In the genomic region with DNA sequence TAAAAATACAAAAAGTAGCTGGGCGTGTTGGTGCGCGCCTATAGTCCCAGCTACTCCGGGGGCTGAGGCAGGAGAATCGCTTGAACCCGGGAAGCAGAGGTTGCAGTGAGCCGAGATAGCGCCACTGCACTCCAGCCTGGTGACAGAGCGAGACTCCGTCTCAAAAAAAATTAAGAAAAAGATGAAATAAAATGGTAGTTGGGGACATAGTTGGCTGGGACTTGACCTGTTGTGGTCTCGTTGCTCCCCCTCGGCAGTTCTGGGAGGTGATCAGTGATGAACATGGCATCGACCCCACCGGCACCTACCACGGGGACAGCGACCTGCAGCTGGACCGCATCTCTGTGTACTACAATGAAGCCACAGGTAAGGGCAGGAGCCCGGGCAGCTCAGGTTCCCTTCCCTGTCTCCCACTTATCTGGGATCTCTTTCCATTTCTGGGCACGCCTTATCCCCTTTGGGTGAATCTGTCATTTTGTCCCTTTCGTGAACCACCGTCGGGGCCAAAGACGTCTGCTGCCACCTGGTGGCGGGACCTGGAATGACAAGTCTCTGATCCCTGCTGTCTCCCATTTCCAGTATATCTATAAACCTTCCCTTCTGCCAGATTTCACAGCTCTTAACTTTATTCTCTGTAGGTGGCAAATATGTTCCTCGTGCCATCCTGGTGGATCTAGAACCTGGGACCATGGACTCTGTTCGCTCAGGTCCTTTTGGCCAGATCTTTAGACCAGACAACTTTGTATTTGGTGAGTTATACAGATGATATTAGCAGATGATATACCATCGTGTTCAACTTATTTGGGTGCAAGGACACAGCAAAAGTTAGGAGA, we compare ENCODE assay signal across 1 cellular context.
TF ChIP-seq lines count a peak whose summit lies in the region.

No MANE protein-coding gene starts in this region.

TF ChIP-seq in HepG2, 621 proteins besides CTCF, POLR2A, EP300 and RAD21 (continued from another document and continues in another):
- TF ChIP-seq KDM3A (CRISPR knock-in tag; IDR thresholded peaks at IDR 0.05; ENCODE audit: low read depth), result peak; percentile 87; the same call in 1 of the 2 replicates
- TF ChIP-seq PITX1 (CRISPR knock-in tag; IDR thresholded peaks at IDR 0.05), result no peak
- TF ChIP-seq, protein P1, sequence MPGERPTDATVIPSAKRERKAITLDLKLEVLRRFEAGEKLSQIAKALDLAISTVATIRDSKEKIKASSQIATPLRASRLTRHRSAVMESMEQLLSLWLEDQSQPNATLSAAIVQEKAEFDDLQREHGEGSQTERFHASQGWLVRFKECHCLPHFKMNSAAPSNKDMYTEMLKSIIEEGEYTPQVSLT (CRISPR knock-in tag; IDR thresholded peaks at IDR 0.05; ENCODE audit: borderline replicate concordance, low read depth), result no peak
- no peak for TF ChIP-seq ZNF703 (CRISPR knock-in tag; IDR thresholded peaks at IDR 0.05; ENCODE audit: borderline replicate concordance)
- peak; percentile 45; the same call in 1 of the 2 replicates for TF ChIP-seq YEATS2 (CRISPR knock-in tag; IDR thresholded peaks at IDR 0.05; ENCODE audit: borderline replicate concordance)
- TF ChIP-seq MXD4 (CRISPR knock-in tag; IDR thresholded peaks at IDR 0.05), result no peak; the same call in 1 of the 2 replicates
- TF ChIP-seq, protein P2, sequence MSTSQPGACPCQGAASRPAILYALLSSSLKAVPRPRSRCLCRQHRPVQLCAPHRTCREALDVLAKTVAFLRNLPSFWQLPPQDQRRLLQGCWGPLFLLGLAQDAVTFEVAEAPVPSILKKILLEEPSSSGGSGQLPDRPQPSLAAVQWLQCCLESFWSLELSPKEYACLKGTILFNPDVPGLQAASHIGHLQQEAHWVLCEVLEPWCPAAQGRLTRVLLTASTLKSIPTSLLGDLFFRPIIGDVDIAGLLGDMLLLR (CRISPR knock-in tag; IDR thresholded peaks at IDR 0.05), result no peak
- TF ChIP-seq, protein P3, sequence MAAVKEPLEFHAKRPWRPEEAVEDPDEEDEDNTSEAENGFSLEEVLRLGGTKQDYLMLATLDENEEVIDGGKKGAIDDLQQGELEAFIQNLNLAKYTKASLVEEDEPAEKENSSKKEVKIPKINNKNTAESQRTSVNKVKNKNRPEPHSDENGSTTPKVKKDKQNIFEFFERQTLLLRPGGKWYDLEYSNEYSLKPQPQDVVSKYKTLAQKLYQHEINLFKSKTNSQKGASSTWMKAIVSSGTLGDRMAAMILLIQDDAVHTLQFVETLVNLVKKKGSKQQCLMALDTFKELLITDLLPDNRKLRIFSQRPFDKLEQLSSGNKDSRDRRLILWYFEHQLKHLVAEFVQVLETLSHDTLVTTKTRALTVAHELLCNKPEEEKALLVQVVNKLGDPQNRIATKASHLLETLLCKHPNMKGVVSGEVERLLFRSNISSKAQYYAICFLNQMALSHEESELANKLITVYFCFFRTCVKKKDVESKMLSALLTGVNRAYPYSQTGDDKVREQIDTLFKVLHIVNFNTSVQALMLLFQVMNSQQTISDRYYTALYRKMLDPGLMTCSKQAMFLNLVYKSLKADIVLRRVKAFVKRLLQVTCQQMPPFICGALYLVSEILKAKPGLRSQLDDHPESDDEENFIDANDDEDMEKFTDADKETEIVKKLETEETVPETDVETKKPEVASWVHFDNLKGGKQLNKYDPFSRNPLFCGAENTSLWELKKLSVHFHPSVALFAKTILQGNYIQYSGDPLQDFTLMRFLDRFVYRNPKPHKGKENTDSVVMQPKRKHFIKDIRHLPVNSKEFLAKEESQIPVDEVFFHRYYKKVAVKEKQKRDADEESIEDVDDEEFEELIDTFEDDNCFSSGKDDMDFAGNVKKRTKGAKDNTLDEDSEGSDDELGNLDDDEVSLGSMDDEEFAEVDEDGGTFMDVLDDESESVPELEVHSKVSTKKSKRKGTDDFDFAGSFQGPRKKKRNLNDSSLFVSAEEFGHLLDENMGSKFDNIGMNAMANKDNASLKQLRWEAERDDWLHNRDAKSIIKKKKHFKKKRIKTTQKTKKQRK (IDR thresholded peaks at IDR 0.05; ENCODE audit: low read length), result no peak
- TF ChIP-seq ZBTB8A (CRISPR knock-in tag; IDR thresholded peaks at IDR 0.05; ENCODE audit: borderline replicate concordance, low read depth), result no peak
- no peak for TF ChIP-seq ZNF431 (CRISPR knock-in tag; IDR thresholded peaks at IDR 0.05; ENCODE audit: borderline replicate concordance, low read depth)
- no peak for TF ChIP-seq ZNF670 (CRISPR knock-in tag; IDR thresholded peaks at IDR 0.05; ENCODE audit: borderline replicate concordance)
- no peak for TF ChIP-seq GABPA (IDR thresholded peaks at IDR 0.05; ENCODE audit: low read depth, low read length)
- TF ChIP-seq GABPA (CRISPR knock-in tag; IDR thresholded peaks at IDR 0.05; ENCODE audit: low read depth), result peak; percentile 28; the same call in 1 of the 2 replicates
- peak in 1 of 2 experiments; percentile 60; a peak in 1 of 4 replicates for TF ChIP-seq KLF16 (CRISPR knock-in tag; IDR thresholded peaks at IDR 0.05)
- no peak for TF ChIP-seq NONO (IDR thresholded peaks at IDR 0.05)
- TF ChIP-seq NONO (CRISPR knock-in tag; conservative IDR thresholded peaks at IDR 0.05), result peak; percentile 74
- TF ChIP-seq RBM22 (optimal IDR thresholded peaks at IDR 0.05; ENCODE audit: low read length), result peak; percentile 40
- TF ChIP-seq ZNF883 (CRISPR knock-in tag; IDR thresholded peaks at IDR 0.05; ENCODE audit: not compliant biosample characterization), result no peak
- no peak; the same call in 1 of the 2 replicates for TF ChIP-seq MIXL1 (CRISPR knock-in tag; IDR thresholded peaks at IDR 0.05)
- no peak for TF ChIP-seq KLF6 (CRISPR knock-in tag; IDR thresholded peaks at IDR 0.05)
- TF ChIP-seq HOXA9 (CRISPR knock-in tag; IDR thresholded peaks at IDR 0.05; ENCODE audit: borderline replicate concordance), result no peak
- TF ChIP-seq, protein P4, sequence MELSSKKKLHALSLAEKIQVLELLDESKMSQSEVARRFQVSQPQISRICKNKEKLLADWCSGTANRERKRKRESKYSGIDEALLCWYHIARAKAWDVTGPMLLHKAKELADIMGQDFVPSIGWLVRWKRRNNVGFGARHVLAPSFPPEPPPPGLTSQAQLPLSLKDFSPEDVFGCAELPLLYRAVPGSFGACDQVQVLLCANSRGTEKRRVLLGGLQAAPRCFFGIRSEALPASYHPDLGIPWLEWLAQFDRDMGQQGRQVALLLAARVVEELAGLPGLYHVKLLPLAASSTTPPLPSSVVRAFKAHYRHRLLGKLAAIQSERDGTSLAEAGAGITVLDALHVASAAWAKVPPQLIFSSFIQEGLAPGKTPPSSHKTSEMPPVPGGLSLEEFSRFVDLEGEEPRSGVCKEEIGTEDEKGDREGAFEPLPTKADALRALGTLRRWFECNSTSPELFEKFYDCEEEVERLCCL (CRISPR knock-in tag; IDR thresholded peaks at IDR 0.05; ENCODE audit: borderline replicate concordance), result no peak; the same call in 1 of the 2 replicates
- no peak for TF ChIP-seq ZNF205 (CRISPR knock-in tag; IDR thresholded peaks at IDR 0.05)
- TF ChIP-seq, protein P5, sequence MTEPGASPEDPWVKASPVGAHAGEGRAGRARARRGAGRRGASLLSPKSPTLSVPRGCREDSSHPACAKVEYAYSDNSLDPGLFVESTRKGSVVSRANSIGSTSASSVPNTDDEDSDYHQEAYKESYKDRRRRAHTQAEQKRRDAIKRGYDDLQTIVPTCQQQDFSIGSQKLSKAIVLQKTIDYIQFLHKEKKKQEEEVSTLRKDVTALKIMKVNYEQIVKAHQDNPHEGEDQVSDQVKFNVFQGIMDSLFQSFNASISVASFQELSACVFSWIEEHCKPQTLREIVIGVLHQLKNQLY (CRISPR knock-in tag; IDR thresholded peaks at IDR 0.05), result no peak
- TF ChIP-seq SATB2 (CRISPR knock-in tag; IDR thresholded peaks at IDR 0.05), result no peak
- TF ChIP-seq, protein P6, sequence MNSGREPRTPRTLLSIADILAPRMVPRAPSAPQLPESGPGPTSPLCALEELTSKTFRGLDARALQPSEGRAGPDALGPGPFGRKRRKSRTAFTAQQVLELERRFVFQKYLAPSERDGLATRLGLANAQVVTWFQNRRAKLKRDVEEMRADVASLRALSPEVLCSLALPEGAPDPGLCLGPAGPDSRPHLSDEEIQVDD (CRISPR knock-in tag; IDR thresholded peaks at IDR 0.05; ENCODE audit: borderline replicate concordance), result no peak
- TF ChIP-seq ATF7 (IDR thresholded peaks at IDR 0.05), result no peak
- no peak for TF ChIP-seq ATF7 (CRISPR knock-in tag; IDR thresholded peaks at IDR 0.05)
- no peak for TF ChIP-seq FLYWCH1 (CRISPR knock-in tag; IDR thresholded peaks at IDR 0.05)
- TF ChIP-seq, protein P7, sequence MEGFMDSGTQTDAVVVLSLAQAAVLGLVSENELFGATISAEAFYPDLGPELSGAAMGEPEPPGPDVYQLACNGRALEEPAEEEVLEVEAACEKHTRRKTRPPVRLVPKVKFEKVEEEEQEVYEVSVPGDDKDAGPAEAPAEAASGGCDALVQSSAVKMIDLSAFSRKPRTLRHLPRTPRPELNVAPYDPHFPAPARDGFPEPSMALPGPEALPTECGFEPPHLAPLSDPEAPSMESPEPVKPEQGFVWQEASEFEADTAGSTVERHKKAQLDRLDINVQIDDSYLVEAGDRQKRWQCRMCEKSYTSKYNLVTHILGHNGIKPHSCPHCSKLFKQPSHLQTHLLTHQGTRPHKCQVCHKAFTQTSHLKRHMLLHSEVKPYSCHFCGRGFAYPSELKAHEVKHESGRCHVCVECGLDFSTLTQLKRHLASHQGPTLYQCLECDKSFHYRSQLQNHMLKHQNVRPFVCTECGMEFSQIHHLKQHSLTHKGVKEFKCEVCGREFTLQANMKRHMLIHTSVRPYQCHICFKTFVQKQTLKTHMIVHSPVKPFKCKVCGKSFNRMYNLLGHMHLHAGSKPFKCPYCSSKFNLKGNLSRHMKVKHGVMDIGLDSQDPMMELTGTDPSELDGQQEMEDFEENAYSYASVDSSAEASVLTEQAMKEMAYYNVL (CRISPR knock-in tag; IDR thresholded peaks at IDR 0.05; ENCODE audit: borderline replicate concordance), result peak; percentile 61; the same call in 1 of the 2 replicates
- TF ChIP-seq, protein P8, sequence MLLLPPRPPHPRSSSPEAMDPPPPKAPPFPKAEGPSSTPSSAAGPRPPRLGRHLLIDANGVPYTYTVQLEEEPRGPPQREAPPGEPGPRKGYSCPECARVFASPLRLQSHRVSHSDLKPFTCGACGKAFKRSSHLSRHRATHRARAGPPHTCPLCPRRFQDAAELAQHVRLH (CRISPR knock-in tag; IDR thresholded peaks at IDR 0.05; ENCODE audit: borderline replicate concordance, low read depth), result no peak
- no peak for TF ChIP-seq ZNF878 (CRISPR knock-in tag; IDR thresholded peaks at IDR 0.05)
- no peak for TF ChIP-seq KDM5A (IDR thresholded peaks at IDR 0.05; ENCODE audit: borderline replicate concordance, low read length)
- no peak; the same call in 1 of the 2 replicates for TF ChIP-seq ZNF749 (CRISPR knock-in tag; IDR thresholded peaks at IDR 0.05; ENCODE audit: borderline replicate concordance)
- no peak for TF ChIP-seq CREB1 (IDR thresholded peaks at IDR 0.05)
- no peak for TF ChIP-seq CREB1 (CRISPR knock-in tag; IDR thresholded peaks at IDR 0.05)
- TF ChIP-seq MIER3 (CRISPR knock-in tag; IDR thresholded peaks at IDR 0.05; ENCODE audit: borderline replicate concordance), result 0 out of 2 replicates have a peak, but pooled peaks have one; percentile 20
- TF ChIP-seq, protein P9, sequence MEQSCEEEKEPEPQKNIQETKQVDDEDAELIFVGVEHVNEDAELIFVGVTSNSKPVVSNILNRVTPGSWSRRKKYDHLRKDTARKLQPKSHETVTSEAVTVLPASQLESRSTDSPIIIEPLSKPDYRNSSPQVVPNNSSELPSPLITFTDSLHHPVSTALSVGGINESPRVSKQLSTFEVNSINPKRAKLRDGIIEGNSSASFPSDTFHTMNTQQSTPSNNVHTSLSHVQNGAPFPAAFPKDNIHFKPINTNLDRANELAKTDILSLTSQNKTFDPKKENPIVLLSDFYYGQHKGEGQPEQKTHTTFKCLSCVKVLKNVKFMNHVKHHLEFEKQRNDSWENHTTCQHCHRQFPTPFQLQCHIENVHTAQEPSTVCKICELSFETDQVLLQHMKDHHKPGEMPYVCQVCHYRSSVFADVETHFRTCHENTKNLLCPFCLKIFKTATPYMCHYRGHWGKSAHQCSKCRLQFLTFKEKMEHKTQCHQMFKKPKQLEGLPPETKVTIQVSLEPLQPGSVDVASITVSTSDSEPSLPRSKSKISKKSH (CRISPR knock-in tag; IDR thresholded peaks at IDR 0.05; ENCODE audit: borderline replicate concordance), result no peak
- TF ChIP-seq, protein P10, sequence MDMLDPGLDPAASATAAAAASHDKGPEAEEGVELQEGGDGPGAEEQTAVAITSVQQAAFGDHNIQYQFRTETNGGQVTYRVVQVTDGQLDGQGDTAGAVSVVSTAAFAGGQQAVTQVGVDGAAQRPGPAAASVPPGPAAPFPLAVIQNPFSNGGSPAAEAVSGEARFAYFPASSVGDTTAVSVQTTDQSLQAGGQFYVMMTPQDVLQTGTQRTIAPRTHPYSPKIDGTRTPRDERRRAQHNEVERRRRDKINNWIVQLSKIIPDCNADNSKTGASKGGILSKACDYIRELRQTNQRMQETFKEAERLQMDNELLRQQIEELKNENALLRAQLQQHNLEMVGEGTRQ (IDR thresholded peaks at IDR 0.05; ENCODE audit: low read depth, low read length), result no peak
- TF ChIP-seq, protein P10 (CRISPR knock-in tag; IDR thresholded peaks at IDR 0.05; ENCODE audit: borderline replicate concordance), result no peak
- TF ChIP-seq CBX5 (CRISPR knock-in tag; IDR thresholded peaks at IDR 0.05; ENCODE audit: borderline replicate concordance), result no peak
- TF ChIP-seq, protein P11, sequence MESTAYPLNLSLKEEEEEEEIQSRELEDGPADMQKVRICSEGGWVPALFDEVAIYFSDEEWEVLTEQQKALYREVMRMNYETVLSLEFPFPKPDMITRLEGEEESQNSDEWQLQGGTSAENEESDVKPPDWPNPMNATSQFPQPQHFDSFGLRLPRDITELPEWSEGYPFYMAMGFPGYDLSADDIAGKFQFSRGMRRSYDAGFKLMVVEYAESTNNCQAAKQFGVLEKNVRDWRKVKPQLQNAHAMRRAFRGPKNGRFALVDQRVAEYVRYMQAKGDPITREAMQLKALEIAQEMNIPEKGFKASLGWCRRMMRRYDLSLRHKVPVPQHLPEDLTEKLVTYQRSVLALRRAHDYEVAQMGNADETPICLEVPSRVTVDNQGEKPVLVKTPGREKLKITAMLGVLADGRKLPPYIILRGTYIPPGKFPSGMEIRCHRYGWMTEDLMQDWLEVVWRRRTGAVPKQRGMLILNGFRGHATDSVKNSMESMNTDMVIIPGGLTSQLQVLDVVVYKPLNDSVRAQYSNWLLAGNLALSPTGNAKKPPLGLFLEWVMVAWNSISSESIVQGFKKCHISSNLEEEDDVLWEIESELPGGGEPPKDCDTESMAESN (CRISPR knock-in tag; conservative IDR thresholded peaks at IDR 0.05), result no peak
- no peak for TF ChIP-seq RNF2 (conservative IDR thresholded peaks at IDR 0.05; ENCODE audit: low read depth)
- no peak for TF ChIP-seq SP5 (CRISPR knock-in tag; IDR thresholded peaks at IDR 0.05; ENCODE audit: borderline replicate concordance, low read depth)
- TF ChIP-seq, protein P12, sequence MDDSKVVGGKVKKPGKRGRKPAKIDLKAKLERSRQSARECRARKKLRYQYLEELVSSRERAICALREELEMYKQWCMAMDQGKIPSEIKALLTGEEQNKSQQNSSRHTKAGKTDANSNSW (CRISPR knock-in tag; IDR thresholded peaks at IDR 0.05; ENCODE audit: borderline replicate concordance), result no peak
